Comparison of ENCODE assay signal across 26 cellular contexts in the genomic region with DNA sequence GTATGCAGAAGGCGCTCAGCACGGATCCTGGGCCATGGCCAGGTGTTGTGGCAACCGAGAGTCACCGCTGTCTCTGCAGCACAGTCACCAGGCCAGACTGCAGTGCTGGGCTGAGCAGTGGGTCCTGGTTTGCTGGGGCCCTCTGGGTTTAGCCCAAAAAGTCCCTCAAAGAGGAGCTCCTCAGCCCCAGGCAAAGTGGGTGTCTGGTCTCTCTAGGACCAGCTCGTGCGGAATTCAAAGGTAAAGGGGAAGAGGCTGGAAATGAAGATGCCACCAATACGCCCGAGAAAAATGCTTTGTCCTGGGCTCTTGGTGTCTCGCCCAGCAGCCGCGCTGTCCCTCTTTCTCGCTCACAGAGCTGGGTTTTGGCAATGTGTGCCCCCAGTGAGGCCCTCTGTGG.
"Had no signal": no experiment of that assay in that cellular context is flagged by ENCODE, and none has a peak within 500 bp of the region (broad histone marks: within the 10 kb centered on the region; RNA-seq: fewer than 3 reads in every experiment).

No MANE protein-coding gene starts in this region.

- H3K4me3 ChIP-seq: coronary artery, esophagus muscularis mucosa, gastroesophageal sphincter, heart left ventricle, hepatocyte, neural progenitor cell, pancreas, right lobe of liver, thoracic aorta, tibial nerve had no signal

- H3K27ac Mint-ChIP-seq: nephron; neural progenitor cell; stimulated activated naive B cell treated with anti-CD40 and anti-IgM and Interleukin-4, amounts not matched to agents 10 μg/mL and 1 μg/mL and 100 μg/mL, for 72 hours had no signal

- FAIRE-seq: endothelial cell of umbilical vein, kidney, pancreas, small intestine had no signal

- H3K4me3 Mint-ChIP-seq: naive thymus-derived CD4-positive, alpha-beta T cell; nephron; neural progenitor cell; stimulated activated naive B cell treated with anti-CD40 and anti-IgM and Interleukin-4, amounts not matched to agents 10 μg/mL and 1 μg/mL and 100 μg/mL, for 72 hours; stimulated activated naive CD8-positive, alpha-beta T cell treated with anti-CD3 and anti-CD28 coated beads, Interleukin-15, Interleukin-2, amounts not matched to agents 100 ng/mL and 50 ng/mL, for 24 hours had no signal

- H3K36me3 Mint-ChIP-seq: neural progenitor cell; stimulated activated naive B cell treated with anti-CD40 and anti-IgM and Interleukin-4, amounts not matched to agents 10 μg/mL and 1 μg/mL and 100 μg/mL, for 72 hours had no signal

- H3K27me3 ChIP-seq: esophagus muscularis mucosa, foreskin keratinocyte, gastroesophageal sphincter, heart left ventricle, hepatocyte, neural progenitor cell, pancreas, right lobe of liver, tibial nerve had no signal

- H3K4me2 ChIP-seq: hepatocyte, neural progenitor cell had no signal

- H2AFZ ChIP-seq: hepatocyte, neural progenitor cell had no signal

- H3K9ac ChIP-seq: neural progenitor cell had no signal

- H3K36me3 ChIP-seq: esophagus muscularis mucosa, gastroesophageal sphincter, heart left ventricle, neural progenitor cell, pancreas, right lobe of liver, thoracic aorta, tibial nerve had no signal

- DNase-seq: dermis blood vessel endothelial cell; effector memory CD4-positive, alpha-beta T cell; foreskin keratinocyte; heart left ventricle; kidney; mesendoderm; midbrain; naive thymus-derived CD4-positive, alpha-beta T cell; nucleus accumbens; pancreas; right lobe of liver; small intestine; stimulated activated CD4-positive, alpha-beta T cell treated with anti-CD3 and anti-CD28 coated beads, Interleukin-15, amount 100 ng/mL, for 24 hours; stimulated activated CD4-positive, alpha-beta T cell treated with anti-CD3 and anti-CD28 coated beads, Interleukin-2, amount 100 ng/mL, for 48 hours; stimulated activated naive B cell treated with anti-CD40 and anti-IgM and Interleukin-4, amounts not matched to agents 10 μg/mL and 1 μg/mL and 100 μg/mL, for 72 hours had no signal

- H3K9me3 ChIP-seq: esophagus muscularis mucosa, gastroesophageal sphincter, heart left ventricle, pancreas, right lobe of liver, thoracic aorta, tibial nerve had no signal

- H3K27ac ChIP-seq: esophagus muscularis mucosa, foreskin keratinocyte, gastroesophageal sphincter, heart left ventricle, neural progenitor cell, pancreas, right lobe of liver, thoracic aorta, tibial nerve had no signal

- ATAC-seq: foreskin keratinocyte; gastroesophageal sphincter; heart left ventricle; left lobe of liver; naive thymus-derived CD4-positive, alpha-beta T cell; pancreas; right lobe of liver; stimulated activated naive B cell treated with anti-CD40 and anti-IgM and Interleukin-4, amounts not matched to agents 10 μg/mL and 1 μg/mL and 100 μg/mL, for 72 hours had no signal

- H3K79me2 ChIP-seq: hepatocyte had no signal

- H3K4me1 ChIP-seq: foreskin keratinocyte, neural progenitor cell, pancreas, right lobe of liver had no signal
